In genomic region chrX:106976416-106976815, GRCh38 we compare ENCODE assay signal across 28 cellular contexts. TPM values are rescaled to one million over a fixed set of nuclear protein-coding genes. Genes with fewer than 3 reads are reported as not detected.
"Had no signal": no experiment of that assay in that cellular context is flagged by ENCODE, and none has a peak within 500 bp of the region (broad histone marks: within the 10 kb centered on the region; RNA-seq: fewer than 3 reads in every experiment).

No MANE protein-coding gene starts in this region.

- H3K4me3 ChIP-seq: K562, SJSA1, SK-N-MC had no signal

- ATAC-seq: K562 had no signal

- H3K9ac ChIP-seq: KMS-11 had no signal

- DNase-seq: Kasumi-1, MV-4-11, NCI-H1092, NCI-H1105 treated with DMSO at 0.1 percent for 48 hours, NCI-H1417 treated with DMSO at 0.1 percent for 48 hours, NCI-H146, NCI-H1694 treated with DMSO at 0.1 percent for 48 hours, NCI-H1930, NCI-H2081, NCI-H2107, NCI-H2227 treated with DMSO at 0.1 percent for 48 hours, NCI-H446, NCI-H510A, NCI-H524 treated with DMSO at 0.1 percent for 48 hours, NCI-H69, NCI-H774, Right ventricle myocardium superior, RPMI8226, SIG-M5 had no signal

- H3K27ac Mint-ChIP-seq: IgD-negative memory B cell had no signal

- H3K27me3 ChIP-seq: SJSA1 had no signal

- H3K9me3 ChIP-seq: SJSA1 had no signal

- H3K27ac ChIP-seq: HL-60, KMS-11, SJSA1, SK-N-MC had no signal

- H3K4me3 Mint-ChIP-seq: IgD-negative memory B cell had no signal

- H3K4me2 ChIP-seq: KMS-11 had no signal

- H3K36me3 ChIP-seq: SJSA1 had no signal

- FAIRE-seq: HTR-8/SVneo, K562, RCC 7860 had no signal

- H3K4me1 Mint-ChIP-seq: IgD-negative memory B cell had no signal

RNA-seq across cellular contexts. Expression of gene CLDN2, which starts 56.2 kb away (rescaled TPM):
- total RNA-seq: K562, M059J, Right ventricle myocardium superior had no signal
